Comparison of ENCODE assay signal across 1 cellular context in the genomic region with DNA sequence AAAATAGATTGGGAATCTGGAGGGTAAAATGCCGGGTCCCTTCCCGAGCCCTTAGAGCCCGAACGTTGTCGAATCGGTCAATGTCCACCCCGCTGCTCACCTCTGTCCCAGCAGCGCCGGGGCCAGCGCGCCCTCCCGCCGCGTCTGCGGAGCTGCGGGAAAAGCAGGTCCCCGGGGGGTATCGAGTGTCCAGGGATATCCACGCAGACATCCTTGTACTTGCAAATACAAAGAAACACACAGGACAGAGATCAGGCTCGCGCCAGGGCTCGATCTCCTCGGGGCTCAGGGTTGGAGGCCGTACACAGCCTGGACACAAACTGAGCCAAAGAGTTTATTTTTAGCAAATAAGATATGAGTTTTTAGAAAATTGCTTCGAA.
TF ChIP-seq lines count a peak whose summit lies in the region.

No MANE protein-coding gene starts in this region.

TF ChIP-seq in GM23338, 12 proteins besides CTCF, POLR2A, EP300 and RAD21 (continued from another document):
- TF ChIP-seq, protein P1, sequence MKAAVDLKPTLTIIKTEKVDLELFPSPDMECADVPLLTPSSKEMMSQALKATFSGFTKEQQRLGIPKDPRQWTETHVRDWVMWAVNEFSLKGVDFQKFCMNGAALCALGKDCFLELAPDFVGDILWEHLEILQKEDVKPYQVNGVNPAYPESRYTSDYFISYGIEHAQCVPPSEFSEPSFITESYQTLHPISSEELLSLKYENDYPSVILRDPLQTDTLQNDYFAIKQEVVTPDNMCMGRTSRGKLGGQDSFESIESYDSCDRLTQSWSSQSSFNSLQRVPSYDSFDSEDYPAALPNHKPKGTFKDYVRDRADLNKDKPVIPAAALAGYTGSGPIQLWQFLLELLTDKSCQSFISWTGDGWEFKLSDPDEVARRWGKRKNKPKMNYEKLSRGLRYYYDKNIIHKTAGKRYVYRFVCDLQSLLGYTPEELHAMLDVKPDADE (IDR thresholded peaks at IDR 0.05), result no peak
- no peak for TF ChIP-seq POLR2AphosphoS5 (IDR thresholded peaks at IDR 0.05; ENCODE audit: low read depth)
- no peak for TF ChIP-seq STAT1 (IDR thresholded peaks at IDR 0.05; ENCODE audit: unreplicated experiment)
- no peak for TF ChIP-seq EZH2phosphoT487 (IDR thresholded peaks at IDR 0.05; ENCODE audit: unreplicated experiment)
- TF ChIP-seq ZNF114 (CRISPR knock-in tag; IDR thresholded peaks at IDR 0.05), result no peak
- no peak for TF ChIP-seq ZNF331 (CRISPR knock-in tag; IDR thresholded peaks at IDR 0.05; ENCODE audit: low read depth)
- TF ChIP-seq NANOG (IDR thresholded peaks at IDR 0.05; ENCODE audit: borderline replicate concordance), result no peak
- TF ChIP-seq REST (IDR thresholded peaks at IDR 0.05; ENCODE audit: unreplicated experiment), result no peak
- no peak for TF ChIP-seq CREB1 (CRISPR knock-in tag; IDR thresholded peaks at IDR 0.05; ENCODE audit: low read depth)
- no peak for TF ChIP-seq JUNB (IDR thresholded peaks at IDR 0.05; ENCODE audit: unreplicated experiment)
